In the genomic region with DNA sequence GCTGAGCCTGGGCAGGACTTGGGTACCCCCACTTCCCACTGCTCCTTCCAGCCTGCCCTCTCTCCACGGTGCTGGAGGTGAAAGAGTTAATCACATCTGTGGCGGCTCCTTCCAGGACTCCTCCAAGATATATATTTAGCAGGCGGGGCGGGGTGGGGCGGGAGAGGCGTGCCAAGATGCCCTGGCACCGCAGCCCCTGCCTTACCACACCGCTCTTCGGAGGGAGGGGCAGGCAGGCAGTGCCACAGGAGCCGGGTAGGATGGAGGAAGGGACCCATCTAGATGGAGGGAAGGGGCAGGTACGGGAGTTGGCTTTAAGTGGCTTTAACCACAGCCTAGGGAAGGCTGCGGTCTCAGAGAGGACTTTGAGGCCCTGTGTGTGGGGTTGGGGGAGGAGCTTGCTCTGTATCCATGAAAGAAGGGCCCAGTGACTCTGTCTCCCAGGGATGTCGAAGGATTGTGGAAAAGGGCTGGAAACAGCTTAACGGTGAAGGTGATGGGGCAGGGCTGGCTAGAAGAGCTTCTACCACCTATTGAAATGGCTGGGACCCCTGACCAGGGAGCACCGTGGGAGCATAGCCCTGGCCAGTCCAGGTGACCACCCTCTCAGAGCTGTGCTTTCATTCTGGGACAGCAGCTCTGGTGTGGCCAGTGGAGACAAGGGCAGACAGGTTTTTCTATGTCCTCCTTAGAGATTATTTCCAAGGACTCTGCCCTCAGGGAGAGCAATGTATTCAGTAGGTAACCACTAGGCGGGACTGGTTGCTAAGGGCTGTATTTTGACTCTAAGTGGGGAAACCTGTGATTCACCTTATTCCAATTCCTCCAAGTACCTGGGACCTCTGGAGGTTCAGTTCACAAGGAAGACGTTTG, we compare ENCODE assay signal across 1 cellular context.
TF ChIP-seq lines count a peak whose summit lies in the region.

No MANE protein-coding gene starts in this region.

TF ChIP-seq in K562, 482 proteins besides CTCF, POLR2A, EP300 and RAD21:
- TF ChIP-seq, protein P1, sequence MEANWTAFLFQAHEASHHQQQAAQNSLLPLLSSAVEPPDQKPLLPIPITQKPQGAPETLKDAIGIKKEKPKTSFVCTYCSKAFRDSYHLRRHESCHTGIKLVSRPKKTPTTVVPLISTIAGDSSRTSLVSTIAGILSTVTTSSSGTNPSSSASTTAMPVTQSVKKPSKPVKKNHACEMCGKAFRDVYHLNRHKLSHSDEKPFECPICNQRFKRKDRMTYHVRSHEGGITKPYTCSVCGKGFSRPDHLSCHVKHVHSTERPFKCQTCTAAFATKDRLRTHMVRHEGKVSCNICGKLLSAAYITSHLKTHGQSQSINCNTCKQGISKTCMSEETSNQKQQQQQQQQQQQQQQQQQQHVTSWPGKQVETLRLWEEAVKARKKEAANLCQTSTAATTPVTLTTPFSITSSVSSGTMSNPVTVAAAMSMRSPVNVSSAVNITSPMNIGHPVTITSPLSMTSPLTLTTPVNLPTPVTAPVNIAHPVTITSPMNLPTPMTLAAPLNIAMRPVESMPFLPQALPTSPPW (CRISPR knock-in tag; IDR thresholded peaks at IDR 0.05): peak; percentile 4; the same call in 1 of the 2 replicates
- TF ChIP-seq, protein P2, sequence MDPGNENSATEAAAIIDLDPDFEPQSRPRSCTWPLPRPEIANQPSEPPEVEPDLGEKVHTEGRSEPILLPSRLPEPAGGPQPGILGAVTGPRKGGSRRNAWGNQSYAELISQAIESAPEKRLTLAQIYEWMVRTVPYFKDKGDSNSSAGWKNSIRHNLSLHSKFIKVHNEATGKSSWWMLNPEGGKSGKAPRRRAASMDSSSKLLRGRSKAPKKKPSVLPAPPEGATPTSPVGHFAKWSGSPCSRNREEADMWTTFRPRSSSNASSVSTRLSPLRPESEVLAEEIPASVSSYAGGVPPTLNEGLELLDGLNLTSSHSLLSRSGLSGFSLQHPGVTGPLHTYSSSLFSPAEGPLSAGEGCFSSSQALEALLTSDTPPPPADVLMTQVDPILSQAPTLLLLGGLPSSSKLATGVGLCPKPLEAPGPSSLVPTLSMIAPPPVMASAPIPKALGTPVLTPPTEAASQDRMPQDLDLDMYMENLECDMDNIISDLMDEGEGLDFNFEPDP (CRISPR knock-in tag; IDR thresholded peaks at IDR 0.05): no peak
- no peak for TF ChIP-seq RCOR1 (IDR thresholded peaks at IDR 0.05; ENCODE audit: borderline replicate concordance in 1 of 2, low read depth in 2 of 2, low read length in 2 of 2)
- TF ChIP-seq PPARD (CRISPR knock-in tag; IDR thresholded peaks at IDR 0.05): no peak
